In the genomic region with DNA sequence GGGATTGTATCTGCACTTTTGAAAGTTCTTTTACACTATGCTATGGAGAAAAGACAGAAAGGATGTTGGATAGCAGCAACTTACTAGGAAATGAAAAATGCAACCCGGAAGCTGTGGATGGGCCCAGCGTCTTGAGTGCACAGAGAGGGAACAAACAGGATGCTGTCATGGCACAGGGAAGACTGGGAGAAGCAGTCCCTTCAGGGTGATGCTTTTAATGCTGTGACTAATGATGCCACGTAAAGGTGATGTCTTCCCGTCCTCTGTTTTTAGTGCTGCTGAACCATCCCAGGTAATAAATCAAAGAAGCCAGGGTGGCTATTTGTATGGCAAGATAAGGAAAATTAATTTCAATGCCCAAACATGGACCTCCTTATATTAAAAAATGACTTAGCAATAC, we compare ENCODE assay signal across 20 cellular contexts.
"Had no signal": no experiment of that assay in that cellular context is flagged by ENCODE, and none has a peak within 500 bp of the region (broad histone marks: within the 10 kb centered on the region; RNA-seq: fewer than 3 reads in every experiment).

No MANE protein-coding gene starts in this region.

- H3K27ac ChIP-seq: breast epithelium, coronary artery, gastrocnemius medialis, transverse colon, VCaP had no signal

- H3K9me3 Mint-ChIP-seq: stimulated activated effector memory CD8-positive, alpha-beta T cell treated with anti-CD3 and anti-CD28 coated beads, Interleukin-12 subunit alpha, Interleukin-12 subunit beta, amount 100 ng/mL, for 72 hours had no signal

- H3K36me3 Mint-ChIP-seq: stimulated activated effector memory CD8-positive, alpha-beta T cell treated with anti-CD3 and anti-CD28 coated beads, Interleukin-12 subunit alpha, Interleukin-12 subunit beta, amount 100 ng/mL, for 72 hours had no signal

- DNase-seq: activated CD4-positive, alpha-beta T cell treated with anti-CD3 and anti-CD28 coated beads, Interleukin-2, amount 50 U/mL, for 4 hours; activated naive CD4-positive, alpha-beta T cell; activated T-cell treated with anti-CD3 and anti-CD28 coated beads for 4 hours; erythroblast; gastrocnemius medialis; head of caudate nucleus; sigmoid colon; stimulated activated CD4-positive, alpha-beta T cell treated with anti-CD3 and anti-CD28 coated beads, Interleukin-4, amount 100 ng/mL, for 24 hours; substantia nigra; transverse colon had no signal

- H3K9me3 ChIP-seq: ascending aorta, breast epithelium, gastrocnemius medialis, sigmoid colon, transverse colon had no signal

- H3K4me3 Mint-ChIP-seq: activated T-helper 17 cell treated with anti-CD3 and anti-CD28 coated beads, Interleukin-2, amount 50 U/mL, for 72 hours; stimulated activated effector memory CD8-positive, alpha-beta T cell treated with anti-CD3 and anti-CD28 coated beads, Interleukin-12 subunit alpha, Interleukin-12 subunit beta, amount 100 ng/mL, for 72 hours had no signal

- FAIRE-seq: endometrium, keratinocyte had no signal

- H3K27ac Mint-ChIP-seq: activated T-helper 17 cell treated with anti-CD3 and anti-CD28 coated beads, Interleukin-2, amount 50 U/mL, for 72 hours; stimulated activated effector memory CD8-positive, alpha-beta T cell treated with anti-CD3 and anti-CD28 coated beads, Interleukin-12 subunit alpha, Interleukin-12 subunit beta, amount 100 ng/mL, for 72 hours had no signal

- H3K27me3 Mint-ChIP-seq: activated T-helper 17 cell treated with anti-CD3 and anti-CD28 coated beads, Interleukin-2, amount 50 U/mL, for 72 hours had no signal

- H3K4me1 ChIP-seq: breast epithelium, gastrocnemius medialis had no signal

- H3K27me3 ChIP-seq: ascending aorta, breast epithelium, gastrocnemius medialis, sigmoid colon, transverse colon had no signal

- H3K36me3 ChIP-seq: ascending aorta, breast epithelium, gastrocnemius medialis, sigmoid colon, transverse colon had no signal

- ATAC-seq: activated T-helper 17 cell treated with anti-CD3 and anti-CD28 coated beads, Interleukin-2, amount 50 U/mL, for 72 hours; gastrocnemius medialis; left lobe of liver; stimulated activated effector memory CD8-positive, alpha-beta T cell treated with anti-CD3 and anti-CD28 coated beads, Interleukin-12 subunit alpha, Interleukin-12 subunit beta, amount 100 ng/mL, for 72 hours had no signal

- H3K4me3 ChIP-seq: ascending aorta, breast epithelium, coronary artery, gastrocnemius medialis, lung, sigmoid colon, transverse colon had no signal
